In the genomic region with DNA sequence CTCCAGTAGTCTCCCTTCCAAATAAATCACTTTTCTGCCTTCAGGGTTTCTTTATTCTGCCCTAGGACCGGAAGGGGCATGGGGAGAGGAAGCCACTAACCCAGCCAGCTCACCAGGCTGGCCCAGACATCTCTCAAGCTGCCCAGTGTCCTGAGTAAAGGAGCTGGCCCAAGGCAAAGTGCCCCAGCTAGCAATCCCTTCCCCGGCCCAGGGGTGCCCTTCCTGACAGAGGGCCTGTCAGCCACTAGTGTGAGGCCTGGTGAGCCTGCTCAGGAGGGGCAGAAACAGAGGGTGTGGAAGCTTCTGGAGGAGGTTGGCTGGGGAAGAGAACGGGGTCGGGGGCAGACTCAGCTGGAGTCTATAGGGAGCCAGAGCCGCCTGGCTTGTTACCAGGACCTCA, we compare ENCODE assay signal across 13 cellular contexts. TPM values are rescaled to one million over a fixed set of nuclear protein-coding genes. Genes with fewer than 3 reads are reported as not detected.
DNase-seq lines count a peak whose midpoint lies in the region; ATAC-seq and TF ChIP-seq lines count a peak whose summit lies in the region.
"Had no signal": no experiment of that assay in that cellular context is flagged by ENCODE, and none has a peak within 500 bp of the region (broad histone marks: within the 10 kb centered on the region; RNA-seq: fewer than 3 reads in every experiment).

No MANE protein-coding gene starts in this region.

- H3K4me3 Mint-ChIP-seq in CD4-positive, CD25-positive, alpha-beta regulatory T cell, result peak overlapping the region; percentile 76 to 82 (median 80)
- H3K4me3 Mint-ChIP-seq in IgD-negative memory B cell, result peak overlapping the region; percentile 77 to 86 (median 82)
- peak overlapping the region; percentile 78 for H3K4me3 Mint-ChIP-seq in central memory CD8-positive, alpha-beta T cell

- no peak for TF ChIP-seq CTCF in osteoblast (IDR thresholded peaks at IDR 0.05; ENCODE audit: extremely low read depth, low read depth, low read length)
- no peak for TF ChIP-seq CTCF in PC-9 (conservative IDR thresholded peaks at IDR 0.05)

- H3K79me2 ChIP-seq in osteoblast (ENCODE audit: insufficient read depth, low read length), result peaks cover 2% of the 10 kb centered on the region
- H3K79me2 ChIP-seq in PC-9 (ENCODE audit: low read depth), result no peaks in the 10 kb centered on the region

- H3K9me3 ChIP-seq in CD4-positive, CD25-positive, alpha-beta regulatory T cell (ENCODE audit: control insufficient read depth in 2 of 2, low read length in 2 of 2), result no peaks in the 10 kb centered on the region
- H3K9me3 ChIP-seq in osteoblast (ENCODE audit: low read depth, low read length) (no peaks in the 10 kb centered on the region), PC-9 (ENCODE audit: insufficient read depth, low read depth) (no peaks in the 10 kb centered on the region)

- no peaks in the 10 kb centered on the region for H3K27me3 ChIP-seq in CD4-positive, CD25-positive, alpha-beta regulatory T cell (ENCODE audit: control insufficient read depth, insufficient read depth, low read length)
- no peaks in the 10 kb centered on the region for H3K27me3 ChIP-seq in osteoblast (ENCODE audit: insufficient read depth, low read length)
- no peaks in the 10 kb centered on the region for H3K27me3 ChIP-seq in PC-9 (ENCODE audit: insufficient read depth, low read depth)

- no peak for ATAC-seq in CD4-positive, CD25-positive, alpha-beta regulatory T cell (ENCODE audit: low read depth in 2 of 2)
- ATAC-seq in central memory CD8-positive, alpha-beta T cell (replicated peaks; ENCODE audit: extremely low read depth, poor library complexity, severe bottlenecking), result no peak
- no peak for ATAC-seq in HG03097 (IDR thresholded peaks at IDR 0.05; ENCODE audit: low FRiP score, unreplicated experiment)
- ATAC-seq in GM18873 (IDR thresholded peaks at IDR 0.05; ENCODE audit: low FRiP score, unreplicated experiment), result no peak

- peak overlapping the region; percentile 36 to 88 (median 84) for H3K27ac Mint-ChIP-seq in CD4-positive, CD25-positive, alpha-beta regulatory T cell
- H3K27ac Mint-ChIP-seq in IgD-negative memory B cell, result peak overlapping the region in 2 of 3 donors; percentile 74 to 92
- H3K27ac Mint-ChIP-seq in central memory CD8-positive, alpha-beta T cell (ENCODE audit: low read depth), result peak overlapping the region; percentile 88

- CTCF ChIA-PET in PC-9 (lab: Charles Lee), result interaction anchor here (0.6 kb wide), 1 partner anchor 32 kb away, joined by 18 read pairs; no protein-coding TSS in a partner anchor

- POLR2A ChIA-PET in PC-9 (lab: Charles Lee; ENCODE audit: unreplicated experiment), result no interaction called here

- H2AFZ ChIP-seq in osteoblast (ENCODE audit: low read length), result no peak overlapping the region
- no peak overlapping the region for H2AFZ ChIP-seq in PC-9

- no peak overlapping the region for H3K4me3 ChIP-seq in CD4-positive, CD25-positive, alpha-beta regulatory T cell (ENCODE audit: low read depth, low read length)
- H3K4me3 ChIP-seq in osteoblast (ENCODE audit: insufficient read depth, low read length), result no peak overlapping the region
- no peak overlapping the region for H3K4me3 ChIP-seq in PC-9

- H3K27me3 Mint-ChIP-seq in CD4-positive, CD25-positive, alpha-beta regulatory T cell, result no peaks in the 10 kb centered on the region
- no peaks in the 10 kb centered on the region for H3K27me3 Mint-ChIP-seq in IgD-negative memory B cell
- H3K27me3 Mint-ChIP-seq in central memory CD8-positive, alpha-beta T cell, result no peaks in the 10 kb centered on the region

- peaks cover 0 to 31% (median 10%) of the 10 kb centered on the region in 4 donors for H3K4me1 Mint-ChIP-seq in CD4-positive, CD25-positive, alpha-beta regulatory T cell
- H3K4me1 Mint-ChIP-seq in IgD-negative memory B cell, result peaks cover 7 to 17% (median 15%) of the 10 kb centered on the region in 3 donors
- H3K4me1 Mint-ChIP-seq in central memory CD8-positive, alpha-beta T cell, result peaks cover 26% of the 10 kb centered on the region

- no peak overlapping the region for H3K27ac ChIP-seq in CD4-positive, CD25-positive, alpha-beta regulatory T cell (ENCODE audit: insufficient read depth, low read length, poor library complexity, severe bottlenecking)
- H3K27ac ChIP-seq in osteoblast (ENCODE audit: low read depth, low read length) (no peak overlapping the region), PC-9 (no peak overlapping the region)

- no peaks in the 10 kb centered on the region; the same call in 1 of the 2 replicates for H3F3A ChIP-seq in PC-9 (ENCODE audit: insufficient read depth, low read depth)

- H3K9me3 Mint-ChIP-seq in CD4-positive, CD25-positive, alpha-beta regulatory T cell, result no peaks in the 10 kb centered on the region
- no peaks in the 10 kb centered on the region for H3K9me3 Mint-ChIP-seq in IgD-negative memory B cell
- H3K9me3 Mint-ChIP-seq in central memory CD8-positive, alpha-beta T cell, result no peaks in the 10 kb centered on the region

- no peaks in the 10 kb centered on the region for H3K9me2 ChIP-seq in PC-9 (ENCODE audit: insufficient read depth)

- H3K4me1 ChIP-seq in CD4-positive, CD25-positive, alpha-beta regulatory T cell (ENCODE audit: control insufficient read depth, insufficient read depth, low read length, poor library complexity, severe bottlenecking), result peaks cover 18% of the 10 kb centered on the region
- peaks cover 13% of the 10 kb centered on the region for H3K4me1 ChIP-seq in osteoblast (ENCODE audit: insufficient read depth, low read length)
- H3K4me1 ChIP-seq in PC-9 (replicated peaks; ENCODE audit: insufficient read depth), result peaks cover 11% of the 10 kb centered on the region

- no TSS peak for BruUV-seq in PC-9 (replicated peaks; lab: Mats Ljungman, UMichigan)

- no peak for DNase-seq in CD4-positive, CD25-positive, alpha-beta regulatory T cell
- DNase-seq in central memory CD8-positive, alpha-beta T cell (ENCODE audit: low spot score in 2 of 2), result no peak
- DNase-seq in osteoblast (ENCODE audit: insufficient read length, low spot score, missing footprints), result peak; percentile 54
- no peak for DNase-seq in posterior vena cava (ENCODE audit: low spot score)
- DNase-seq in PC-9, result no peak
- DNase-seq: Calu3, NCI-H1694 treated with DMSO at 0.1 percent for 48 hours, OCI-M1 had no signal

- no peaks in the 10 kb centered on the region for H3K36me3 ChIP-seq in CD4-positive, CD25-positive, alpha-beta regulatory T cell (ENCODE audit: control insufficient read depth, insufficient read depth, low read length)
- H3K36me3 ChIP-seq in osteoblast (ENCODE audit: insufficient read depth, low read length) (no peaks in the 10 kb centered on the region), PC-9 (ENCODE audit: low read depth) (no peaks in the 10 kb centered on the region)

- peaks cover 3% of the 10 kb centered on the region for H3K36me3 Mint-ChIP-seq in CD4-positive, CD25-positive, alpha-beta regulatory T cell
- H3K36me3 Mint-ChIP-seq in IgD-negative memory B cell, result no peaks in the 10 kb centered on the region
- H3K36me3 Mint-ChIP-seq in central memory CD8-positive, alpha-beta T cell (ENCODE audit: insufficient read depth), result peaks cover 10% of the 10 kb centered on the region

- no peak overlapping the region for H3K4me2 ChIP-seq in osteoblast (ENCODE audit: insufficient read depth, low read length)
- no peak overlapping the region for H3K4me2 ChIP-seq in PC-9

- H4K20me1 ChIP-seq in osteoblast (ENCODE audit: insufficient read depth, low read length) (no peaks in the 10 kb centered on the region), PC-9 (ENCODE audit: insufficient read depth) (no peaks in the 10 kb centered on the region)

- intact Hi-C loops in posterior vena cava (cut with DNase I) (loop anchor here in 1 of 2 donors (10.0 kb wide), 1 partner anchor 289 kb away; no protein-coding TSS in a partner anchor), PC-9 (cut with micrococcal nuclease; ENCODE audit: unreplicated experiment) (no loop called here)

RNA-seq across cellular contexts. Expression of gene SHF, which starts 22.2 kb away (rescaled TPM):
- total RNA-seq in CD4-positive, CD25-positive, alpha-beta regulatory T cell, result 3.3 TPM
- polyA plus RNA-seq in CD4-positive, CD25-positive, alpha-beta regulatory T cell, result 1 to 10 TPM in 2 of 4 donors, under 1 TPM in 2; 0.87 to 2.2 (median 1.3) TPM
- 0.85 TPM for polyA plus RNA-seq in IgD-negative memory B cell
- total RNA-seq in osteoblast (3.3 and 4.1 TPM in 2 replicates), posterior vena cava (1 to 10 TPM; 8.0 to 8.5 TPM), PC-9 (2021) (6.1 and 6.3 TPM in 2 replicates)

RNA-seq across cellular contexts. Expression of gene DUOX1, which starts 35.7 kb away (rescaled TPM):
- total RNA-seq in CD4-positive, CD25-positive, alpha-beta regulatory T cell, result not detected
- polyA plus RNA-seq in CD4-positive, CD25-positive, alpha-beta regulatory T cell, result 1 to 10 TPM in 3 of 4 donors, under 1 TPM in 1; 0.72 to 1.6 (median 1.2) TPM
- polyA plus RNA-seq in IgD-negative memory B cell, result 1.4 TPM
- total RNA-seq in osteoblast (under 0.01 and 0.29 TPM in 2 replicates), posterior vena cava (1 to 10 TPM in 1 of 2 donors, under 1 TPM in 1; 0.62 to 4.4 TPM), PC-9 (2021) (0.08 TPM in 1 of 2 replicates, not detected in the other)
- total RNA-seq: HT1080, pulmonary artery endothelial cell had no signal

RNA-seq across cellular contexts. Expression of gene DUOXA1, which starts 35.9 kb away (rescaled TPM):
- not detected for total RNA-seq in CD4-positive, CD25-positive, alpha-beta regulatory T cell
- not detected for polyA plus RNA-seq in CD4-positive, CD25-positive, alpha-beta regulatory T cell
- not detected for polyA plus RNA-seq in IgD-negative memory B cell
- total RNA-seq in osteoblast, result 0.29 and 0.36 TPM in 2 replicates
- total RNA-seq in posterior vena cava, result 1 to 10 TPM in 1 of 2 donors, under 1 TPM in 1; 0.81 to 5.3 TPM
- total RNA-seq in PC-9 (2021), result 0.33 and 0.75 TPM in 2 replicates
- total RNA-seq: Calu3, pulmonary artery endothelial cell had no signal

RNA-seq across cellular contexts. Expression of gene DUOXA2, which starts 51.4 kb away (rescaled TPM):
- not detected for total RNA-seq in CD4-positive, CD25-positive, alpha-beta regulatory T cell
- polyA plus RNA-seq in CD4-positive, CD25-positive, alpha-beta regulatory T cell, result not detected
- polyA plus RNA-seq in IgD-negative memory B cell, result not detected
- total RNA-seq in osteoblast, result not detected in 2 replicates
- not detected for total RNA-seq in posterior vena cava
- not detected in 2 replicates for total RNA-seq in PC-9 (2021)
- total RNA-seq: Calu3, HT1080, pulmonary artery endothelial cell had no signal

RNA-seq across cellular contexts. Expression of gene DUOX2, which starts 51.6 kb away (rescaled TPM):
- total RNA-seq in CD4-positive, CD25-positive, alpha-beta regulatory T cell, result not detected
- not detected for polyA plus RNA-seq in CD4-positive, CD25-positive, alpha-beta regulatory T cell
- not detected for polyA plus RNA-seq in IgD-negative memory B cell
- under 0.01 TPM in 1 of 2 replicates, not detected in the other for total RNA-seq in osteoblast
- 1 to 10 TPM in 1 of 2 donors, under 1 TPM in 1; 0.57 to 2.7 TPM for total RNA-seq in posterior vena cava
- 0.10 TPM in 1 of 2 replicates, not detected in the other for total RNA-seq in PC-9 (2021)
- total RNA-seq: pulmonary artery endothelial cell had no signal
